Comparison of ENCODE assay signal across 8 cellular contexts in the genomic region with DNA sequence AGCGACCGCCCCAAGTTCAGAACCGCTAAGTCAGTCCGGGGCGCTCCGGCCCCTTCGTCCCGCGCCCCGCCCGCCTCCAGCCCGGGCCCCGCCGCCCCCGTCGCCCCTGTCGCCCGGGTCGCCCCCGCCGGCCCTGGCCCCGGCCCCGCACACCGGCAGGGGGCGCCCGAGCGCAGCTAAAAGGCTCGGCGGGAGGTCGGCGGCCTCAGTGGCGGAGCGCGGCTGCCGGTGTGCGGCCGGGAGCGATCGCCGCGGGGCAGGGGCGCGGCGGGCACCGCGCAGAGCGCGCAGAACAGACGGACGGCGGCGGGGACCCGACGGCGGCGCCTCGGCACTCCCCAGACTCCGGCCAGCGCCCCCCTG. TPM values are rescaled to one million over a fixed set of nuclear protein-coding genes. Genes with fewer than 3 reads are reported as not detected.
DNase-seq lines count a peak whose midpoint lies in the region; ATAC-seq and TF ChIP-seq lines count a peak whose summit lies in the region.

A gene (plus strand): TSS at position 208 of the 363 bp plus-strand sequence. CDS start 197 bp downstream, outside the sequence.

- TF ChIP-seq CTCF in A673 (conservative IDR thresholded peaks at IDR 0.05; ENCODE audit: low read depth, low read length) (no peak), NB4 (IDR thresholded peaks at IDR 0.05; ENCODE audit: low read depth, low read length) (no peak)

- CTCF ChIA-PET in A673 (lab: Charles Lee) = no interaction called here

- H3K4me3 ChIP-seq in A673 (ENCODE audit: low read depth, low read length, poor library complexity, severe bottlenecking) = peak within 1 kb of the TSS; percentile 34
- no peak within 1 kb of the TSS for H3K4me3 ChIP-seq in NB4 (ENCODE audit: low read depth, low read length)
- peak within 1 kb of the TSS; percentile 35 for H3K4me3 ChIP-seq in iPS-11a (ENCODE audit: low read depth, low read length)

- peaks cover 75% of the 10 kb centered on the region for H3K27me3 Mint-ChIP-seq in activated naive CD8-positive, alpha-beta T cell treated with anti-CD3 and anti-CD28 coated beads for 36 hours

- DNase-seq in A673 (ENCODE audit: low spot score) = peak; percentile 38
- DNase-seq in NB4 (ENCODE audit: low read depth) = peak; percentile 48
- DNase-seq in activated naive CD8-positive, alpha-beta T cell treated with anti-CD3 and anti-CD28 coated beads for 36 hours = peak; percentile 83
- DNase-seq in stimulated activated CD4-positive, alpha-beta T cell treated with anti-CD3 and anti-CD28 coated beads, Interleukin-1b, Interleukin-23, amount 100 ng/mL, for 24 hours (ENCODE audit: low read depth in 4 of 4, low spot score in 1 of 4) = peak in 3 of 4 experiments; percentile 31 to 49 (median 38)
- DNase-seq in G401 (ENCODE audit: low spot score) = no peak
- DNase-seq in Ammon's horn (ENCODE audit: low spot score) = no peak

- H3K4me1 Mint-ChIP-seq in activated naive CD8-positive, alpha-beta T cell treated with anti-CD3 and anti-CD28 coated beads for 36 hours = peaks cover 6% of the 10 kb centered on the region

- no peak within 1 kb of the TSS for H3K27ac ChIP-seq in A673 (ENCODE audit: low read depth, low read length, poor library complexity, severe bottlenecking)

- H3K36me3 ChIP-seq in A673 (ENCODE audit: insufficient read depth, low read length, poor library complexity, severe bottlenecking) = no peaks in the 10 kb centered on the region

- intact Hi-C loops in A673 (cut with micrococcal nuclease; ENCODE audit: unreplicated experiment) = no loop called here

- H3K27me3 ChIP-seq in A673 (replicated peaks; ENCODE audit: insufficient read depth, low read depth, low read length, poor library complexity) = peaks cover 56% of the 10 kb centered on the region

- peak; percentile 64 for ATAC-seq in GM18867 (IDR thresholded peaks at IDR 0.05; ENCODE audit: unreplicated experiment)

- no peak within 1 kb of the TSS for H3K27ac Mint-ChIP-seq in activated naive CD8-positive, alpha-beta T cell treated with anti-CD3 and anti-CD28 coated beads for 36 hours

- peak within 1 kb of the TSS; percentile 66 for H3K4me3 Mint-ChIP-seq in activated naive CD8-positive, alpha-beta T cell treated with anti-CD3 and anti-CD28 coated beads for 36 hours

- TF ChIP-seq POLR2A in NB4 (IDR thresholded peaks at IDR 0.05; ENCODE audit: extremely low read depth, insufficient read length) = no peak

- H3K9me3 Mint-ChIP-seq in activated naive CD8-positive, alpha-beta T cell treated with anti-CD3 and anti-CD28 coated beads for 36 hours = no peaks in the 10 kb centered on the region

- H3K4me1 ChIP-seq in A673 (ENCODE audit: insufficient read depth, low read length, poor library complexity, severe bottlenecking) = peaks cover 5% of the 10 kb centered on the region

- in situ Hi-C loops in G401 (cut with HindIII; ENCODE audit: low sequenced_read_pairs) = no loop called here

- POLR2A ChIA-PET in A673 (lab: Charles Lee; ENCODE audit: low non-redundant PET) = no interaction called here

- no TSS peak for BruUV-seq in A673 (replicated peaks; lab: Mats Ljungman, UMichigan)

- H3K36me3 Mint-ChIP-seq in activated naive CD8-positive, alpha-beta T cell treated with anti-CD3 and anti-CD28 coated beads for 36 hours = no peaks in the 10 kb centered on the region

- H3K9me3 ChIP-seq in A673 (ENCODE audit: low read depth, low read length, poor library complexity, severe bottlenecking) = no peaks in the 10 kb centered on the region

RNA-seq across cellular contexts. Expression of the gene that starts here (rescaled TPM):
- not detected in 2 replicates for total RNA-seq in A673 (2021)
- under 1 TPM in 1 of 2 experiments, not detected in 1; 0.04 TPM for total RNA-seq in activated naive CD8-positive, alpha-beta T cell treated with anti-CD3 and anti-CD28 coated beads for 36 hours
- total RNA-seq in G401 (2014; rRNA removed; shearing (Covaris generic)) = 0.06 TPM in 1 of 2 replicates, not detected in the other

Comparison
In these comparisons a context has a peak if more than half of its experiments do, and no peak if none do; other contexts are left out.
1. Peak in DNase-seq and H3K4me3 ChIP-seq in A673; RNA of the gene not detected or under 1 TPM.
2. Peak in DNase-seq in activated naive CD8-positive, alpha-beta T cell treated with anti-CD3 and anti-CD28 coated beads for 36 hours; RNA of the gene not detected or under 1 TPM.
3. DNase-seq: peak in NB4 (single experiment) and stimulated activated CD4-positive, alpha-beta T cell treated with anti-CD3 and anti-CD28 coated beads, Interleukin-1b, Interleukin-23, amount 100 ng/mL, for 24 hours (3 of 4); none in G401 (single experiment) and Ammon's horn (single experiment).